25 cellular contexts compared by ENCODE assay signal in genomic region chr1:53822931-53823330, GRCh38.
"Had no signal": no experiment of that assay in that cellular context is flagged by ENCODE, and none has a peak within 500 bp of the region (broad histone marks: within the 10 kb centered on the region; RNA-seq: fewer than 3 reads in every experiment).

No MANE protein-coding gene starts in this region.

- H3K9me3 Mint-ChIP-seq: activated B cell treated with CpG ODN at 0.5 μM for 24 hours; activated CD4-positive, alpha-beta T cell treated with anti-CD3 and anti-CD28 coated beads, Interleukin-2, amount 10 ng/mL, durations not matched to agents 24 days and 14 days; activated naive CD4-positive, alpha-beta T cell treated with anti-CD3 and anti-CD28 coated beads for 36 hours; activated T-helper 17 cell treated with anti-CD3 and anti-CD28 coated beads, Interleukin-2, amount 50 U/mL, for 72 hours; dendritic cell treated with granulocyte-macrophage colony-stimulating factor and Interleukin-4, amounts not matched to agents 40 ng/mL and 50 ng/mL, for 4 days; T-cell had no signal

- H3K4me2 ChIP-seq: PC-9 had no signal

- H3K4me1 ChIP-seq: adrenal gland had no signal

- H3K9me3 ChIP-seq: adrenal gland had no signal

- H3K4me1 Mint-ChIP-seq: activated B cell treated with CpG ODN at 0.5 μM for 24 hours; activated T-helper 17 cell treated with anti-CD3 and anti-CD28 coated beads, Interleukin-2, amount 50 U/mL, for 72 hours had no signal

- H3K27ac ChIP-seq: adrenal gland, PC-9 had no signal

- H3K27me3 ChIP-seq: adrenal gland had no signal

- ATAC-seq: activated T-helper 17 cell treated with anti-CD3 and anti-CD28 coated beads, Interleukin-2, amount 50 U/mL, for 72 hours; T-cell had no signal

- H3K27ac Mint-ChIP-seq: activated B cell treated with CpG ODN at 0.5 μM for 24 hours; activated CD4-positive, alpha-beta T cell treated with anti-CD3 and anti-CD28 coated beads, Interleukin-2, amount 10 ng/mL, durations not matched to agents 24 days and 14 days; activated naive CD4-positive, alpha-beta T cell treated with anti-CD3 and anti-CD28 coated beads for 36 hours; activated naive CD8-positive, alpha-beta T cell; activated T-helper 17 cell treated with anti-CD3 and anti-CD28 coated beads, Interleukin-2, amount 50 U/mL, for 72 hours; dendritic cell treated with granulocyte-macrophage colony-stimulating factor and Interleukin-4, amounts not matched to agents 40 ng/mL and 50 ng/mL, for 4 days; T-cell had no signal

- H3K27me3 Mint-ChIP-seq: activated B cell treated with CpG ODN at 0.5 μM for 24 hours; activated CD4-positive, alpha-beta T cell treated with anti-CD3 and anti-CD28 coated beads, Interleukin-2, amount 10 ng/mL, durations not matched to agents 24 days and 14 days; activated naive CD8-positive, alpha-beta T cell; activated T-helper 17 cell treated with anti-CD3 and anti-CD28 coated beads, Interleukin-2, amount 50 U/mL, for 72 hours; dendritic cell treated with granulocyte-macrophage colony-stimulating factor and Interleukin-4, amounts not matched to agents 40 ng/mL and 50 ng/mL, for 4 days; T-cell had no signal

- H3K4me3 Mint-ChIP-seq: activated B cell treated with CpG ODN at 0.5 μM for 24 hours; activated CD4-positive, alpha-beta T cell treated with anti-CD3 and anti-CD28 coated beads, Interleukin-2, amount 10 ng/mL, durations not matched to agents 24 days and 14 days; activated naive CD4-positive, alpha-beta T cell treated with anti-CD3 and anti-CD28 coated beads for 36 hours; activated naive CD8-positive, alpha-beta T cell; activated T-helper 17 cell treated with anti-CD3 and anti-CD28 coated beads, Interleukin-2, amount 50 U/mL, for 72 hours; dendritic cell treated with granulocyte-macrophage colony-stimulating factor and Interleukin-4, amounts not matched to agents 40 ng/mL and 50 ng/mL, for 4 days; T-cell had no signal

- H3K4me3 ChIP-seq: adrenal gland, PC-9 had no signal

- DNase-seq: activated B cell treated with CpG ODN at 0.5 μM for 24 hours; activated CD4-positive, alpha-beta T cell treated with anti-CD3 and anti-CD28 coated beads for 1 hour; activated CD4-positive, alpha-beta T cell treated with anti-CD3 and anti-CD28 coated beads, Interleukin-2, amount 10 ng/mL, durations not matched to agents 24 days and 14 days; activated CD4-positive, alpha-beta T cell treated with anti-CD3 and anti-CD28 coated beads, Interleukin-2, amount 50 U/mL, for 48 hours; activated gamma-delta T cell; activated naive CD4-positive, alpha-beta T cell treated with anti-CD3 and anti-CD28 coated beads for 36 hours; activated T-cell treated with anti-CD3 and anti-CD28 coated beads for 4 hours; activated T-cell treated with anti-CD3 and anti-CD28 coated beads, Interleukin-2, amount 50 U/mL, for 48 hours; adrenal gland; anterior cingulate cortex; cerebellar nuclear complex; KBM-7; NCI-H1092 treated with DMSO at 0.1 percent for 48 hours; NCI-H1417 treated with DMSO at 0.1 percent for 48 hours; NCI-H1694; NCI-H2029; NCI-H510A treated with DMSO at 0.1 percent for 48 hours; NCI-H69; SIG-M5; T-cell; T-helper 2 cell had no signal

- H2AFZ ChIP-seq: PC-9 had no signal
